In genomic region chr16:79597775-79598174, GRCh38 we compare ENCODE assay signal across 11 cellular contexts. TPM values are rescaled to one million over a fixed set of nuclear protein-coding genes. Genes with fewer than 3 reads are reported as not detected.
DNase-seq lines count a peak whose midpoint lies in the region; ATAC-seq and TF ChIP-seq lines count a peak whose summit lies in the region.
"Had no signal": no experiment of that assay in that cellular context is flagged by ENCODE, and none has a peak within 500 bp of the region (broad histone marks: within the 10 kb centered on the region; RNA-seq: fewer than 3 reads in every experiment).

No MANE protein-coding gene starts in this region.

- H3K36me3 Mint-ChIP-seq in dendritic cell treated with granulocyte-macrophage colony-stimulating factor and Interleukin-4, amounts not matched to agents 40 ng/mL and 50 ng/mL, for 4 days (ENCODE audit: low read depth), result peaks cover 94% of the 10 kb centered on the region
- no peaks in the 10 kb centered on the region for H3K36me3 Mint-ChIP-seq in naive B cell
- H3K36me3 Mint-ChIP-seq: memory B cell had no signal

- H3K9me3 Mint-ChIP-seq in dendritic cell treated with granulocyte-macrophage colony-stimulating factor and Interleukin-4, amounts not matched to agents 40 ng/mL and 50 ng/mL, for 4 days, result no peaks in the 10 kb centered on the region
- H3K9me3 Mint-ChIP-seq in naive B cell, result no peaks in the 10 kb centered on the region
- H3K9me3 Mint-ChIP-seq: memory B cell had no signal

- TF ChIP-seq POLR2A in heart left ventricle (IDR thresholded peaks at IDR 0.05) (no peak), upper lobe of left lung (IDR thresholded peaks at IDR 0.05) (no peak)

- H3K27ac Mint-ChIP-seq in dendritic cell treated with granulocyte-macrophage colony-stimulating factor and Interleukin-4, amounts not matched to agents 40 ng/mL and 50 ng/mL, for 4 days, result peak overlapping the region; percentile 94
- H3K27ac Mint-ChIP-seq in naive B cell, result no peak overlapping the region
- H3K27ac Mint-ChIP-seq: memory B cell had no signal

- DNase-seq in heart left ventricle (no peak), Right ventricle myocardium superior (no peak), naive B cell (no peak), upper lobe of left lung (no peak), NCI-H2107 treated with DMSO at 0.1 percent for 48 hours (lab: John Stamatoyannopoulos, UW; ENCODE audit: unreplicated experiment) (no peak)
- no peak for DNase-seq in stimulated activated CD4-positive, alpha-beta T cell treated with anti-CD3 and anti-CD28 coated beads, Interleukin-4, amount 100 ng/mL, for 24 hours
- DNase-seq: activated gamma-delta T cell treated with Interleukin-2 at 50 U/mL for 16 hours had no signal

- H3K27me3 Mint-ChIP-seq in dendritic cell treated with granulocyte-macrophage colony-stimulating factor and Interleukin-4, amounts not matched to agents 40 ng/mL and 50 ng/mL, for 4 days, result peaks cover 10% of the 10 kb centered on the region
- H3K27me3 Mint-ChIP-seq in naive B cell, result peaks cover 49 to 66% (median 66%) of the 10 kb centered on the region in 3 donors

- peak overlapping the region in 10 of 12 donors; percentile 36 to 92 (median 74) for H3K27ac ChIP-seq in heart left ventricle
- peak overlapping the region; percentile 78 to 96 (median 90) for H3K27ac ChIP-seq in upper lobe of left lung
- H3K27ac ChIP-seq: C4-2B had no signal

- H3K9me3 ChIP-seq in heart left ventricle (no peaks in the 10 kb centered on the region), upper lobe of left lung (no peaks in the 10 kb centered on the region)

- TF ChIP-seq EP300 in upper lobe of left lung (IDR thresholded peaks at IDR 0.05), result no peak

- WGBS in heart left ventricle, 4 donors, result 42 to 56% (median 46%) methylated on average over 3 of the region's 3 CpGs
- WGBS in upper lobe of left lung, 2 donors, result 48 to 60% methylated on average over 3 of the region's 3 CpGs

- intact Hi-C loops in heart left ventricle (cut with DNase I), result loop anchor here in 3 of 10 donors (10.0 kb wide), 2 partner anchors 673 to 1473 kb away; no protein-coding TSS in a partner anchor
- intact Hi-C loops in Right ventricle myocardium superior (cut with DNase I), result no loop called here
- intact Hi-C loops in dendritic cell treated with granulocyte-macrophage colony-stimulating factor and Interleukin-4, amounts not matched to agents 40 ng/mL and 50 ng/mL, for 4 days (cut with micrococcal nuclease), result loop anchor here (10.0 kb wide), 1 partner anchor 183 kb away; no protein-coding TSS in a partner anchor

- peaks cover 0 to 42% (median 4%) of the 10 kb centered on the region in 12 donors for H3K4me1 ChIP-seq in heart left ventricle
- H3K4me1 ChIP-seq in upper lobe of left lung, result peaks cover 0 to 13% (median 4%) of the 10 kb centered on the region in 4 donors

- H3K4me3 ChIP-seq in heart left ventricle (peak overlapping the region; percentile 7 to 81 (median 66)), upper lobe of left lung (peak overlapping the region; percentile 38 to 93 (median 78))

- peaks cover 0 to 21% (median 0%) of the 10 kb centered on the region in 9 donors for H3K36me3 ChIP-seq in heart left ventricle
- H3K36me3 ChIP-seq in upper lobe of left lung, result no peaks in the 10 kb centered on the region

- TF ChIP-seq CTCF in heart left ventricle (IDR thresholded peaks at IDR 0.05) (no peak), upper lobe of left lung (IDR thresholded peaks at IDR 0.05) (no peak)

- H3K4me1 Mint-ChIP-seq in dendritic cell treated with granulocyte-macrophage colony-stimulating factor and Interleukin-4, amounts not matched to agents 40 ng/mL and 50 ng/mL, for 4 days (ENCODE audit: low read depth), result peaks cover 45% of the 10 kb centered on the region
- peaks cover 22 to 30% (median 27%) of the 10 kb centered on the region in 3 donors for H3K4me1 Mint-ChIP-seq in naive B cell

- H3K4me3 Mint-ChIP-seq in dendritic cell treated with granulocyte-macrophage colony-stimulating factor and Interleukin-4, amounts not matched to agents 40 ng/mL and 50 ng/mL, for 4 days, result peak overlapping the region; percentile 93
- peak overlapping the region in 6 of 8 donors; percentile 45 to 88 (median 66) for H3K4me3 Mint-ChIP-seq in naive B cell

- H3K27me3 ChIP-seq in heart left ventricle (no peaks in the 10 kb centered on the region), upper lobe of left lung (no peaks in the 10 kb centered on the region)

- ATAC-seq in heart left ventricle, result no peak
- ATAC-seq in Right ventricle myocardium superior (ENCODE audit: poor library complexity), result no peak
- ATAC-seq in naive B cell (ENCODE audit: low read depth in 2 of 2), result no peak
- ATAC-seq in upper lobe of left lung (ENCODE audit: low FRiP score in 2 of 2), result no peak
- no peak for ATAC-seq in HG02870 (IDR thresholded peaks at IDR 0.05; ENCODE audit: unreplicated experiment)

RNA-seq across cellular contexts. Expression of gene MAF, which starts 2.8 kb away (rescaled TPM):
- 10 to 100 TPM in 6 of 9 donors, 1 to 10 TPM in 3; 7.5 to 59.0 (median 13.2) TPM for total RNA-seq in heart left ventricle
- polyA plus RNA-seq in heart left ventricle, result 1 to 10 TPM; 2.8 to 3.0 TPM
- 19.6 TPM for total RNA-seq in Right ventricle myocardium superior
- under 1 TPM in 1 of 6 donors, not detected in 5; 0.11 TPM for polyA plus RNA-seq in naive B cell (ENCODE audit: low read depth in 6 of 6)
- total RNA-seq in upper lobe of left lung, result 10 to 100 TPM; 21.1 to 90.1 (median 57.4) TPM
